ENCODE assay signal across 2 cellular contexts in the genomic region with DNA sequence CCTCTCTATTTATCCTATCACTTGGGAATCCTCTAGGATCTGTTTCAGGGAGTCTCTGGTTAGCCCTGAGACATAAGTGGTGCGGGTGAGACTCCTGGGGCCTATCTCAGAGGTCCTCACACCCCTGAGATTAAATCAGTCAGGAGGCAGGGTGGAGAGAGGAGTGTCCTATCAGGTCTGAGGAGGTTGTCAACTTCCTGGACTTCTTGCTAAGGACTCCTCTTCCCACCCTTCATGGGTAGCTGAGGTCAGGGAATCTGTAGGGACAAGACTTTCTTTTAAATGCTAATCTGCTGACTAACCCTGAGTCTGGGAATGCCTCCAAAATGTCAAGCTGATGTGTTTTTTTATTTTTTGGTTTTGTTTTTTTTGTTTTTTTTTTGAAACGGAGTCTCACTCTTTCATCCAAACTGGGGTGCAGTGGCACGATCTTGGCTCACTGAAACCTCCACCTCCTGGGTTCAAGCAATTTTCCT.
TF ChIP-seq lines count a peak whose summit lies in the region.

No MANE protein-coding gene starts in this region.

TF ChIP-seq in PFSK-1, 5 proteins besides CTCF, POLR2A, EP300 and RAD21:
- TF ChIP-seq, protein P1, sequence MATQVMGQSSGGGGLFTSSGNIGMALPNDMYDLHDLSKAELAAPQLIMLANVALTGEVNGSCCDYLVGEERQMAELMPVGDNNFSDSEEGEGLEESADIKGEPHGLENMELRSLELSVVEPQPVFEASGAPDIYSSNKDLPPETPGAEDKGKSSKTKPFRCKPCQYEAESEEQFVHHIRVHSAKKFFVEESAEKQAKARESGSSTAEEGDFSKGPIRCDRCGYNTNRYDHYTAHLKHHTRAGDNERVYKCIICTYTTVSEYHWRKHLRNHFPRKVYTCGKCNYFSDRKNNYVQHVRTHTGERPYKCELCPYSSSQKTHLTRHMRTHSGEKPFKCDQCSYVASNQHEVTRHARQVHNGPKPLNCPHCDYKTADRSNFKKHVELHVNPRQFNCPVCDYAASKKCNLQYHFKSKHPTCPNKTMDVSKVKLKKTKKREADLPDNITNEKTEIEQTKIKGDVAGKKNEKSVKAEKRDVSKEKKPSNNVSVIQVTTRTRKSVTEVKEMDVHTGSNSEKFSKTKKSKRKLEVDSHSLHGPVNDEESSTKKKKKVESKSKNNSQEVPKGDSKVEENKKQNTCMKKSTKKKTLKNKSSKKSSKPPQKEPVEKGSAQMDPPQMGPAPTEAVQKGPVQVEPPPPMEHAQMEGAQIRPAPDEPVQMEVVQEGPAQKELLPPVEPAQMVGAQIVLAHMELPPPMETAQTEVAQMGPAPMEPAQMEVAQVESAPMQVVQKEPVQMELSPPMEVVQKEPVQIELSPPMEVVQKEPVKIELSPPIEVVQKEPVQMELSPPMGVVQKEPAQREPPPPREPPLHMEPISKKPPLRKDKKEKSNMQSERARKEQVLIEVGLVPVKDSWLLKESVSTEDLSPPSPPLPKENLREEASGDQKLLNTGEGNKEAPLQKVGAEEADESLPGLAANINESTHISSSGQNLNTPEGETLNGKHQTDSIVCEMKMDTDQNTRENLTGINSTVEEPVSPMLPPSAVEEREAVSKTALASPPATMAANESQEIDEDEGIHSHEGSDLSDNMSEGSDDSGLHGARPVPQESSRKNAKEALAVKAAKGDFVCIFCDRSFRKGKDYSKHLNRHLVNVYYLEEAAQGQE (IDR thresholded peaks at IDR 0.05; ENCODE audit: insufficient read depth in 1 of 2, low read depth in 2 of 2, low read length in 2 of 2), result no peak
- TF ChIP-seq POLR2AphosphoS5 (IDR thresholded peaks at IDR 0.05; ENCODE audit: low read depth, low read length) (peak; percentile 66), TAF1 (IDR thresholded peaks at IDR 0.05; ENCODE audit: borderline replicate concordance, insufficient read depth, low read length) (no peak)

TF ChIP-seq in endothelial cell of umbilical vein, 7 proteins besides CTCF, POLR2A, EP300 and RAD21:
- TF ChIP-seq POLR2AphosphoS5 (IDR thresholded peaks at IDR 0.05; ENCODE audit: insufficient read depth, low read depth, low read length), result no peak
- no peak for TF ChIP-seq MYC (IDR thresholded peaks at IDR 0.05; ENCODE audit: low read depth, low read length)
- TF ChIP-seq GATA2 (IDR thresholded peaks at IDR 0.05; ENCODE audit: insufficient read depth, insufficient read length, low read depth, low read length), result no peak
- TF ChIP-seq JUN (IDR thresholded peaks at IDR 0.05; ENCODE audit: borderline replicate concordance, insufficient read depth, insufficient read length, low read depth), result no peak
- TF ChIP-seq, protein P2, sequence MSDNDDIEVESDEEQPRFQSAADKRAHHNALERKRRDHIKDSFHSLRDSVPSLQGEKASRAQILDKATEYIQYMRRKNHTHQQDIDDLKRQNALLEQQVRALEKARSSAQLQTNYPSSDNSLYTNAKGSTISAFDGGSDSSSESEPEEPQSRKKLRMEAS (IDR thresholded peaks at IDR 0.05; ENCODE audit: insufficient read depth, insufficient read length), result no peak
- TF ChIP-seq FOS (IDR thresholded peaks at IDR 0.05; ENCODE audit: borderline replicate concordance, insufficient read depth, low read length), result no peak
- no peak for TF ChIP-seq EZH2 (IDR thresholded peaks at IDR 0.05; ENCODE audit: borderline replicate concordance, low read depth, low read length, severe bottlenecking)
